ENCODE assay signal across 20 cellular contexts in genomic region chr6:56288347-56288746, GRCh38. TPM values are rescaled to one million over a fixed set of nuclear protein-coding genes. Genes with fewer than 3 reads are reported as not detected.
DNase-seq lines count a peak whose midpoint lies in the region; ATAC-seq lines count a peak whose summit lies in the region.
"Had no signal": no experiment of that assay in that cellular context is flagged by ENCODE, and none has a peak within 500 bp of the region (broad histone marks: within the 10 kb centered on the region; RNA-seq: fewer than 3 reads in every experiment).

No MANE protein-coding gene starts in this region.

- H3K36me3 Mint-ChIP-seq in activated T-cell treated with anti-CD3 and anti-CD28 coated beads, Interleukin-2, amount 50 U/mL, for 4 hours (ENCODE audit: insufficient read depth): no peaks in the 10 kb centered on the region

- no peaks in the 10 kb centered on the region for H3K4me1 Mint-ChIP-seq in activated T-cell treated with anti-CD3 and anti-CD28 coated beads, Interleukin-2, amount 50 U/mL, for 4 hours (ENCODE audit: low read depth)
- H3K4me1 Mint-ChIP-seq: B cell had no signal

- H3K27me3 Mint-ChIP-seq in activated T-cell treated with anti-CD3 and anti-CD28 coated beads, Interleukin-2, amount 50 U/mL, for 4 hours (ENCODE audit: low read depth): no peaks in the 10 kb centered on the region
- H3K27me3 Mint-ChIP-seq: B cell had no signal

- ATAC-seq in esophagus mucosa: peak; percentile 48
- no peak for ATAC-seq in GM19455 (IDR thresholded peaks at IDR 0.05; ENCODE audit: unreplicated experiment)
- no peak for ATAC-seq in activated T-cell treated with anti-CD3 and anti-CD28 coated beads, Interleukin-2, amount 50 U/mL, for 4 hours
- ATAC-seq: GM12878 had no signal

- no peaks in the 10 kb centered on the region for H3K9me3 Mint-ChIP-seq in activated T-cell treated with anti-CD3 and anti-CD28 coated beads, Interleukin-2, amount 50 U/mL, for 4 hours

- DNase-seq in DMS53 (lab: John Stamatoyannopoulos, UW): peak; percentile 92
- peak; percentile 20 for DNase-seq in NCI-H146 (lab: John Stamatoyannopoulos, UW)
- peak; percentile 95 for DNase-seq in NCI-H510A treated with DMSO at 0.1 percent for 48 hours (lab: John Stamatoyannopoulos, UW)
- DNase-seq in NCI-H2227 (lab: John Stamatoyannopoulos, UW; ENCODE audit: unreplicated experiment): no peak
- no peak for DNase-seq in activated T-cell treated with anti-CD3 and anti-CD28 coated beads, Interleukin-2, amount 50 U/mL, for 4 hours
- no peak for DNase-seq in NCI-H524 (lab: John Stamatoyannopoulos, UW)
- DNase-seq: COR-L47, DMS 273 treated with DMSO at 0.1 percent for 48 hours, EL, GM23248, NCI-H1048, NCI-H526 treated with DMSO at 0.1 percent for 48 hours, Right ventricle myocardium superior, SW 1271 had no signal

- H3K4me3 Mint-ChIP-seq in activated T-cell treated with anti-CD3 and anti-CD28 coated beads, Interleukin-2, amount 50 U/mL, for 4 hours: no peak overlapping the region
- H3K4me3 Mint-ChIP-seq: B cell had no signal

RNA-seq across cellular contexts. Expression of gene COL21A1, which starts 41.0 kb away (rescaled TPM):
- total RNA-seq in esophagus mucosa: 4.9 TPM
- total RNA-seq in activated T-cell treated with anti-CD3 and anti-CD28 coated beads, Interleukin-2, amount 50 U/mL, for 4 hours: not detected
- total RNA-seq: A172, B cell, GM12878, OCI-LY7 had no signal

Comparison
In these comparisons a context has a peak if more than half of its experiments do, and no peak if none do; other contexts are left out.
1. DNase-seq: peak in DMS53 (single experiment), NCI-H146 (single experiment) and NCI-H510A treated with DMSO at 0.1 percent for 48 hours (single experiment); none in NCI-H2227 (single experiment), activated T-cell treated with anti-CD3 and anti-CD28 coated beads, Interleukin-2, amount 50 U/mL, for 4 hours (single experiment) and NCI-H524 (0 of 2).